In the genomic region with DNA sequence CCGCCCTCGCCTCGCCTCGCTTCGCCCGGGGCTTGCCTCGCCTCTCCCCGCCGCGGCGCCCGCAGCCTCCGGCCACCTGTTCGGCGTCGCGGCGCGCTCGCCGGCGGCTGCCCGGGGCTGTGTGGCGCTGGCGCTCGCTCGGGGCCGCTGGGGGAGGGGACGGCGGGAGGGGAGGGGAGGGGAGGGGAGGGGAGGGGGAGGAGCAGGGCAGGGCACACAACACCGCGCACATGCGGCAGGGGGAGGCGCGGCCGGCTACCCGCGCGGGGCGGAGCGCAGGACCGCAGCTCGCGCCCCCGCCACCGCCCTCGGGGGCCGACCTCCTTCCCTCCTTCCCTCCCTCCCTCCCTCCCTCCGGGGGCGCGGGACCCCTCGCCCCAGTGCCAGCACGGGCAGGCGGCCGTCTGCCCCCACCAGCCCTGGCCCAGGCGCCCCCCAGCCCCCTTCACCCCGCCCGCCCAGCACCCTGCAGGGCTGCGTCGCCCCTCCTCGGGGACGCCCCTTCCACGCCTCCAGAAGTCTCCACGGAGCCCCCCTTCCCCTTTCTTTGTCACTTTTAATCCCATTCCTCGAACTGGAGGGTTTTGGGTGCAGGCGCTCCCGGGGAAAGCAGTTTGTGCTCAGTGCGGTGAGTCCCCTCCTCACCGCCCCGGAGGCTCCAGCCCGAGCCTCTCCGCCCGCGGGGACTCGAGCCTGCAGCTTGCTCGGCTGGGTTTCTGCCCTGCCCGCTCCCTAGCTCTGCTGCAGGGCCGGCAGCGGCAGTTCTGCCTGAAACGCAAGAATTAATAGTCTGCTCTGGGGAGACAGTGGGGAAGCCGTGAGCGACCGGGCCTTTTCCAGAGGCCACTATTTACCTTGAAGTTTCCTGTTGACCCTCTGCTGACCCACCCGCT, we compare ENCODE assay signal across 8 cellular contexts. TPM values are rescaled to one million over a fixed set of nuclear protein-coding genes. Genes with fewer than 3 reads are reported as not detected.
DNase-seq lines count a peak whose midpoint lies in the region; ATAC-seq and TF ChIP-seq lines count a peak whose summit lies in the region.

TSS of gene PARD3 (minus strand) at position 123 of the 893 bp plus-strand sequence. CDS start 301 bp downstream, outside the sequence.

- H3K36me3 ChIP-seq in brain microvascular endothelial cell (replicated peaks) (no peaks in the 10 kb centered on the region), iPS-15b (ENCODE audit: control insufficient read depth, insufficient read depth, low read length) (peaks cover 5% of the 10 kb centered on the region)

- H3K27me3 ChIP-seq in brain microvascular endothelial cell (replicated peaks) (no peaks in the 10 kb centered on the region), iPS-15b (ENCODE audit: control insufficient read depth, insufficient read depth, low read length) (peaks cover 16% of the 10 kb centered on the region)

- peak within 1 kb of the TSS; percentile 51 for H3K27ac ChIP-seq in brain microvascular endothelial cell

- peaks cover 34% of the 10 kb centered on the region for H3K4me1 Mint-ChIP-seq in HFFc6 (ENCODE audit: low read depth)

- H3K4me3 ChIP-seq in brain microvascular endothelial cell (ENCODE audit: low read depth, low read length) = peak within 1 kb of the TSS; percentile 71
- H3K4me3 ChIP-seq in iPS-15b (ENCODE audit: low read depth, low read length) = peak within 1 kb of the TSS; percentile 80
- peak within 1 kb of the TSS; percentile 88 for H3K4me3 ChIP-seq in skeletal muscle cell (ENCODE audit: low read depth, low read length)

- H3K36me3 Mint-ChIP-seq in HFFc6 (ENCODE audit: low read depth) = no peaks in the 10 kb centered on the region

- DNase-seq in NCI-H2081 (lab: John Stamatoyannopoulos, UW) (peak; percentile 44 to 57), NCI-H2081 treated with DMSO at 0.1 percent for 48 hours (lab: John Stamatoyannopoulos, UW) (no peak), HFFc6 (peak; percentile 34), NCI-H526 treated with DMSO at 0.1 percent for 48 hours (lab: John Stamatoyannopoulos, UW) (peak; percentile 43), brain microvascular endothelial cell (no peak), skeletal muscle cell (ENCODE audit: low read depth) (no peak)

- in situ Hi-C loops in brain microvascular endothelial cell (cut with HindIII; ENCODE audit: low pct_ligation_motif_present, low sequenced_read_pairs) = no loop called here

- no peaks in the 10 kb centered on the region for H3K9me3 ChIP-seq in iPS-15b (ENCODE audit: control insufficient read depth, insufficient read depth, low read length)

- peak within 1 kb of the TSS; percentile 95 for H3K4me3 Mint-ChIP-seq in HFFc6

- no peak within 1 kb of the TSS for H3K27ac Mint-ChIP-seq in HFFc6

- ATAC-seq in GM18867 (IDR thresholded peaks at IDR 0.05; ENCODE audit: unreplicated experiment) = no peak

- H3K9me3 Mint-ChIP-seq in HFFc6 = no peaks in the 10 kb centered on the region

- peaks cover 15% of the 10 kb centered on the region for H3K4me1 ChIP-seq in iPS-15b (ENCODE audit: control insufficient read depth, insufficient read depth, low read length)

- H3K27me3 Mint-ChIP-seq in HFFc6 (ENCODE audit: insufficient read depth) = 0 out of 2 replicates have a peak, but pooled peaks cover 2% of the 10 kb centered on the region

- peak within 1 kb of the TSS; percentile 92 for H3K9ac ChIP-seq in iPS-15b (ENCODE audit: low read depth, low read length)

- TF ChIP-seq CTCF in HFFc6 (IDR thresholded peaks at IDR 0.05) (no peak), brain microvascular endothelial cell (IDR thresholded peaks at IDR 0.05; ENCODE audit: low read depth, low read length, missing control alignments) (no peak)

RNA-seq across cellular contexts. Expression of gene PARD3, which starts in this region (rescaled TPM):
- 10 to 100 TPM; 19.9 to 24.3 (median 23.1) TPM for total RNA-seq in HFFc6 (2021; fragmentation: NEBNext Ultra II Directional; extraction: Animal tissue kit (Norgen Biotek cat#: 25700))

Comparison
In these comparisons a context has a peak if more than half of its experiments do, and no peak if none do; other contexts are left out.
1. DNase-seq: peak in NCI-H2081 (2 of 2), HFFc6 (single experiment) and NCI-H526 treated with DMSO at 0.1 percent for 48 hours (single experiment); none in NCI-H2081 treated with DMSO at 0.1 percent for 48 hours (single experiment), brain microvascular endothelial cell (single experiment) and skeletal muscle cell (single experiment).
2. Peak in every context shown above with its lines, with median percentiles within 50 percentile points of each other: H3K4me3 ChIP-seq.